ENCODE assay signal across 23 cellular contexts in the genomic region with DNA sequence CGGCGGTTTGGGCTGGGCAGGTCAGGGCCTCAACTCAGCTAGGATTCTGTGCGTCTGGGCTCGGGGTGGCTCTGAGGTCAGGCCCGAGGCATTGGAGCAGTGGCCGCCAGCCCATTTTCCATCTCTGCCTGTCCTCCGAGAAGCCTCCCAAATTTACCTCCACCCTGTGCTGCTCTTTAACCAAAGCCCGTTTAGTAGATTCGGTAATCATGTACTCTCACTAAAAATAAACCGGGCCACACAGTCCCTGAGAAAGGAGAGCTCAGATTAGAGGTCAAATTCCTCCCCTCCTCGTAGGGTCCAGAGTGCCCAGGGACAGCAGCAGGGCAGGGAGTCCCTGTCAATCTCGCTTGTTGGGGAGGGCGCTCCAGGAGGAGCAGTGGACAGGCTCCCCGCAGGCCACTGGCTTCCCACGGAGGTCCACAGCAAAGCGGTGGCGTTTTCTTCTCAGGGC.
DNase-seq lines count a peak whose midpoint lies in the region; ATAC-seq and TF ChIP-seq lines count a peak whose summit lies in the region.
"Had no signal": no experiment of that assay in that cellular context is flagged by ENCODE, and none has a peak within 500 bp of the region (broad histone marks: within the 10 kb centered on the region; RNA-seq: fewer than 3 reads in every experiment).

No MANE protein-coding gene starts in this region.

- ATAC-seq in Right ventricle myocardium inferior (peak; percentile 91), sciatic nerve (peak; percentile 53), upper lobe of left lung (ENCODE audit: low FRiP score in 2 of 2) (no peak)
- ATAC-seq: CD8-positive, alpha-beta T cell; GM12878 had no signal

- H3K4me3 ChIP-seq in upper lobe of left lung = no peak overlapping the region
- H3K4me3 ChIP-seq: BLaER1 treated with 17β-estradiol and CSF1 and Interleukin-3, amounts not matched to agents 10 nM and 100 nM; GM12878 had no signal

- H3K36me3 ChIP-seq in upper lobe of left lung = no peaks in the 10 kb centered on the region
- H3K36me3 ChIP-seq: BLaER1 treated with 17β-estradiol and CSF1 and Interleukin-3, amounts not matched to agents 10 nM and 100 nM had no signal

- WGBS in upper lobe of left lung, 2 donors = 86 to 91% methylated on average over 13 to 17 of the region's 17 CpGs

- no peaks in the 10 kb centered on the region for H3K9me3 ChIP-seq in upper lobe of left lung
- H3K9me3 ChIP-seq: BLaER1 treated with 17β-estradiol and CSF1 and Interleukin-3, amounts not matched to agents 10 nM and 100 nM had no signal

- TF ChIP-seq POLR2A in upper lobe of left lung (IDR thresholded peaks at IDR 0.05) = no peak

- no peaks in the 10 kb centered on the region for H3K4me1 ChIP-seq in upper lobe of left lung

- H3K27me3 ChIP-seq in layer of hippocampus (ENCODE audit: control insufficient read depth, insufficient read depth, low read length) (no peaks in the 10 kb centered on the region), upper lobe of left lung (no peaks in the 10 kb centered on the region)
- H3K27me3 ChIP-seq: BLaER1 treated with 17β-estradiol and CSF1 and Interleukin-3, amounts not matched to agents 10 nM and 100 nM had no signal

- H3K27ac ChIP-seq in layer of hippocampus (ENCODE audit: low read depth, low read length) (peak overlapping the region; percentile 48), upper lobe of left lung (no peak overlapping the region)
- H3K27ac ChIP-seq: BLaER1 treated with 17β-estradiol and CSF1 and Interleukin-3, amounts not matched to agents 10 nM and 100 nM had no signal

- DNase-seq in Right ventricle myocardium inferior (ENCODE audit: missing footprints) = no peak
- DNase-seq in cardiac septum (ENCODE audit: low spot score) = no peak
- DNase-seq in sciatic nerve (ENCODE audit: low spot score) = no peak
- no peak for DNase-seq in upper lobe of left lung
- no peak for DNase-seq in activated T-cell treated with anti-CD3 and anti-CD28 coated beads, Interleukin-2, amount 50 U/mL, for 1 hour
- DNase-seq in NOMO-1 treated with dmso at 0.1 percent for 144 hours (lab: John Stamatoyannopoulos, UW; ENCODE audit: unreplicated experiment) = no peak
- no peak for DNase-seq in NCI-H748 treated with DMSO at 0.1 percent for 48 hours (lab: John Stamatoyannopoulos, UW)
- DNase-seq: 8988T, DND-41, KBM-7, MM.1S, NCI-H1048, NCI-H1436, NCI-H187 treated with DMSO at 0.1 percent for 48 hours, NCI-H2107, NCI-H345, NCI-H524 treated with DMSO at 0.1 percent for 48 hours, OCI-M1, SHP77 had no signal

- TF ChIP-seq EP300 in upper lobe of left lung (IDR thresholded peaks at IDR 0.05) = no peak

- no peak for TF ChIP-seq CTCF in upper lobe of left lung (IDR thresholded peaks at IDR 0.05)

- intact Hi-C loops in Right ventricle myocardium inferior (cut with DNase I) (no loop called here), cardiac septum (cut with DNase I) (no loop called here), sciatic nerve (cut with DNase I) (no loop called here)

Comparison
In these comparisons a context has a peak if more than half of its experiments do, and no peak if none do; other contexts are left out.
1. ATAC-seq: peak in Right ventricle myocardium inferior (single experiment) and sciatic nerve (single experiment); none in upper lobe of left lung (0 of 2).